ENCODE assay signal across 9 cellular contexts in genomic region chr19:788821-789472, GRCh38. TPM values are rescaled to one million over a fixed set of nuclear protein-coding genes. Genes with fewer than 3 reads are reported as not detected.
A peak's percentile ranks its signal among the peaks of the same experiment; 100 is the strongest.
DNase-seq lines count a peak whose midpoint lies in the region; ATAC-seq and TF ChIP-seq lines count a peak whose summit lies in the region.
"Had no signal": no experiment of that assay in that cellular context is flagged by ENCODE, and none has a peak within 500 bp of the region (broad histone marks: within the 10 kb centered on the region; RNA-seq: fewer than 3 reads in every experiment).

No MANE protein-coding gene starts in this region.

- peaks cover 0 to 2% of the 10 kb centered on the region in 2 donors for H3K36me3 Mint-ChIP-seq in CD14-positive monocyte
- no peaks in the 10 kb centered on the region for H3K36me3 Mint-ChIP-seq in nephron progenitor cell (ENCODE audit: low read depth)

- TF ChIP-seq CTCF in CD14-positive monocyte (IDR thresholded peaks at IDR 0.05) (peak; percentile 18), nephron progenitor cell (IDR thresholded peaks at IDR 0.05) (no peak), testis (IDR thresholded peaks at IDR 0.05) (no peak)

- H3K9me3 ChIP-seq in testis, result no peaks in the 10 kb centered on the region

- no peak for TF ChIP-seq POLR2A in GM18505 (IDR thresholded peaks at IDR 0.05; ENCODE audit: borderline replicate concordance, extremely low read depth, insufficient read depth, insufficient read length)
- no peak for TF ChIP-seq POLR2A in testis (IDR thresholded peaks at IDR 0.05)

- H3K9me3 Mint-ChIP-seq in CD14-positive monocyte, result peaks cover 0 to 3% (median 0%) of the 10 kb centered on the region in 7 donors
- no peaks in the 10 kb centered on the region for H3K9me3 Mint-ChIP-seq in nephron progenitor cell

- intact Hi-C loops in CD14-positive monocyte (cut with micrococcal nuclease), result no loop called here
- intact Hi-C loops in head of caudate nucleus (cut with DNase I), result no loop called here
- intact Hi-C loops in testis (cut with DNase I; ENCODE audit: low total_unique reads), result loop anchor here (10.0 kb wide), 1 partner anchor 136 kb away; the partner anchor contains the start of gene ARID3A

- peaks cover 10% of the 10 kb centered on the region for H3K4me1 ChIP-seq in testis

- H3K4me1 Mint-ChIP-seq in CD14-positive monocyte, result peaks cover 12% of the 10 kb centered on the region
- H3K4me1 Mint-ChIP-seq in nephron progenitor cell, result peaks cover 53% of the 10 kb centered on the region

- H3K27ac ChIP-seq in testis, result peak overlapping the region in 1 of 2 donors; percentile 51

- WGBS in testis, 2 donors, result 61 to 64% methylated on average over 21 to 29 of the region's 29 CpGs

- peak overlapping the region in 4 of 7 donors; percentile 79 to 85 (median 82) for H3K27ac Mint-ChIP-seq in CD14-positive monocyte
- H3K27ac Mint-ChIP-seq in nephron progenitor cell, result peak overlapping the region; percentile 98

- no peak for ATAC-seq in GM18505 (IDR thresholded peaks at IDR 0.05; ENCODE audit: unreplicated experiment)

- H3K27me3 ChIP-seq in testis, result no peaks in the 10 kb centered on the region

- H3K27me3 Mint-ChIP-seq in CD14-positive monocyte (ENCODE audit: low read depth in 3 of 3), result peaks cover 6 to 8% (median 8%) of the 10 kb centered on the region in 3 donors
- peaks cover 5% of the 10 kb centered on the region for H3K27me3 Mint-ChIP-seq in nephron progenitor cell (ENCODE audit: low read depth, poor library complexity)

- H3K4me3 Mint-ChIP-seq in CD14-positive monocyte, result peak overlapping the region; percentile 51 to 76
- H3K4me3 Mint-ChIP-seq in nephron progenitor cell, result peak overlapping the region; percentile 68

- no peaks in the 10 kb centered on the region for H3K36me3 ChIP-seq in testis (ENCODE audit: low read depth, missing control alignments)

- DNase-seq in CD14-positive monocyte (ENCODE audit: low spot score) (peak; percentile 66), NCI-H82 treated with DMSO at 0.1 percent for 48 hours (lab: John Stamatoyannopoulos, UW; ENCODE audit: unreplicated experiment) (peak; percentile 21), fibroblast of gingiva (ENCODE audit: low read depth) (peak; percentile 60), nephron progenitor cell (peak; percentile 50), SW 1271 (lab: John Stamatoyannopoulos, UW) (no peak), head of caudate nucleus (no peak), testis (no peak)
- DNase-seq: NCI-H1048 had no signal

- no peak overlapping the region for H3K4me3 ChIP-seq in testis

RNA-seq across cellular contexts. Expression of gene PTBP1, which starts 8.3 kb away (rescaled TPM):
- polyA plus RNA-seq in CD14-positive monocyte (10 to 100 TPM; 62.4 to 81.6 TPM), testis (ENCODE audit: insufficient read depth, low read depth, low replicate concordance) (116 TPM)
- 100 to 1,000 TPM; 168 to 196 TPM for total RNA-seq in testis

RNA-seq across cellular contexts. Expression of gene PLPPR3, which starts 32.8 kb away (rescaled TPM):
- polyA plus RNA-seq in CD14-positive monocyte (not detected), testis (ENCODE audit: insufficient read depth, low read depth, low replicate concordance) (2.7 TPM)
- total RNA-seq in testis, result 10 to 100 TPM; 16.9 to 20.1 TPM

RNA-seq across cellular contexts. Expression of gene MISP, which starts 38.0 kb away (rescaled TPM):
- polyA plus RNA-seq in CD14-positive monocyte (not detected), testis (ENCODE audit: insufficient read depth, low read depth, low replicate concordance) (1.1 TPM)
- total RNA-seq in testis, result 1 to 10 TPM; 1.1 to 3.1 TPM

RNA-seq across cellular contexts. Expression of gene AZU1, which starts 38.7 kb away (rescaled TPM):
- polyA plus RNA-seq in CD14-positive monocyte (1 to 10 TPM; 2.7 to 4.3 TPM), testis (ENCODE audit: insufficient read depth, low read depth, low replicate concordance) (1.4 TPM)
- total RNA-seq in testis, result 1 to 10 TPM; 5.4 to 5.8 TPM

RNA-seq across cellular contexts. Expression of gene PRTN3, which starts 51.9 kb away (rescaled TPM):
- polyA plus RNA-seq in CD14-positive monocyte (not detected), testis (ENCODE audit: insufficient read depth, low read depth, low replicate concordance) (not detected)
- 1 to 10 TPM; 1.0 to 1.8 TPM for total RNA-seq in testis

Comparison
In these comparisons a context has a peak if more than half of its experiments do, and no peak if none do; other contexts are left out.
1. DNase-seq: peak in CD14-positive monocyte (single experiment), NCI-H82 treated with DMSO at 0.1 percent for 48 hours (single experiment), fibroblast of gingiva (single experiment) and nephron progenitor cell (single experiment); none in SW 1271 (0 of 2), head of caudate nucleus (0 of 42) and testis (single experiment).